ENCODE assay signal across 13 cellular contexts in genomic region chr12:89882757-89883156, GRCh38.
"Had no signal": no experiment of that assay in that cellular context is flagged by ENCODE, and none has a peak within 500 bp of the region (broad histone marks: within the 10 kb centered on the region; RNA-seq: fewer than 3 reads in every experiment).

No MANE protein-coding gene starts in this region.

- H3K36me3 ChIP-seq: breast epithelium, esophagus squamous epithelium, tibial artery, vagina had no signal

- H3K27ac ChIP-seq: breast epithelium, esophagus squamous epithelium, foreskin keratinocyte, tibial artery, vagina had no signal

- DNase-seq: activated effector memory CD4-positive, alpha-beta T cell treated with anti-CD3 and anti-CD28 coated beads, Interleukin-2, amount 50 U/mL, for 16 hours; activated naive CD8-positive, alpha-beta T cell treated with anti-CD3 and anti-CD28 coated beads, Interleukin-2, amount 10 ng/mL, durations not matched to agents 7 days and 5 days; activated T-cell treated with anti-CD3 and anti-CD28 coated beads, Interleukin-2, amount 50 U/mL, for 1 hour; anterior cingulate cortex; esophagus squamous epithelium; foreskin keratinocyte; left cardiac atrium; mucosa of descending colon; nephron progenitor cell; stimulated activated CD4-positive, alpha-beta T cell treated with anti-CD3 and anti-CD28 coated beads, Interleukin-4, amount 100 ng/mL, for 1 hour; tibial artery had no signal

- H3K4me1 ChIP-seq: breast epithelium, foreskin keratinocyte, tibial artery, vagina had no signal

- H3K9me3 ChIP-seq: breast epithelium, esophagus squamous epithelium, mucosa of descending colon, tibial artery, vagina had no signal

- H3K27me3 ChIP-seq: breast epithelium, foreskin keratinocyte, tibial artery, vagina had no signal

- H3K9me3 Mint-ChIP-seq: activated naive CD8-positive, alpha-beta T cell treated with anti-CD3 and anti-CD28 coated beads, Interleukin-2, amount 10 ng/mL, durations not matched to agents 7 days and 5 days; nephron progenitor cell had no signal

- H3K4me3 ChIP-seq: breast epithelium, esophagus squamous epithelium, mucosa of descending colon, tibial artery, vagina had no signal

- ATAC-seq: foreskin keratinocyte had no signal

- H3K4me3 Mint-ChIP-seq: nephron progenitor cell had no signal

- H3K27me3 Mint-ChIP-seq: activated naive CD8-positive, alpha-beta T cell treated with anti-CD3 and anti-CD28 coated beads, Interleukin-2, amount 10 ng/mL, durations not matched to agents 7 days and 5 days had no signal
